ENCODE assay signal across 1 cellular context in the genomic region with DNA sequence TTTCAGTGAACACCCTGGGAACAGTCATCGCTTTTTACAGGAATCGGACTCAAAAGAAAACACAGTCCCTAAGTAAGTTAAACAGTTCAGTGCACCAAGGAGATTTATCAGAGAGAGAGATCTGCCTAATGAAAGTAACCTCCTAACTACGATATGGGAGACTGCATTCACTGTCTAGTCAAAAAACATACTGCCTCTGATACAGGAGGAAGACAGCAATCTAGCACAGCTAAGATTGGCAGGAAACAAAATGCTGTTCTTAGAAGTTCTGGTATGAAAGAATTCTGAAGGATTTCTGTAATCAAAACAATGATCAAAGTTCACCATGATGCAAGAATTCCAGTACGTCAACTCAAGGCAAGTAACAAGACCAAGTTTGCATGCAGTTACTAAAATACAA.
TF ChIP-seq lines count a peak whose summit lies in the region.

No MANE protein-coding gene starts in this region.

TF ChIP-seq in liver, 16 proteins besides CTCF, POLR2A, EP300 and RAD21 (continued from another document):
- no peak for TF ChIP-seq ZBTB33 (IDR thresholded peaks at IDR 0.05)
- TF ChIP-seq JUND (IDR thresholded peaks at IDR 0.05), result peak in 1 of 2 donors; percentile 44
- TF ChIP-seq, protein P1, sequence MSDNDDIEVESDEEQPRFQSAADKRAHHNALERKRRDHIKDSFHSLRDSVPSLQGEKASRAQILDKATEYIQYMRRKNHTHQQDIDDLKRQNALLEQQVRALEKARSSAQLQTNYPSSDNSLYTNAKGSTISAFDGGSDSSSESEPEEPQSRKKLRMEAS (IDR thresholded peaks at IDR 0.05), result peak; percentile 7
- TF ChIP-seq EGR1 (IDR thresholded peaks at IDR 0.05; ENCODE audit: low read depth in 2 of 2), result no peak
- peak; percentile 76 to 84 for TF ChIP-seq HNF4A (conservative IDR thresholded peaks at IDR 0.05)
- TF ChIP-seq REST (IDR thresholded peaks at IDR 0.05), result no peak
- no peak for TF ChIP-seq TAF1 (conservative IDR thresholded peaks at IDR 0.05)
- TF ChIP-seq FOXA2 (IDR thresholded peaks at IDR 0.05), result no peak
TF ChIP-seq in liver: peak in this region for 6.
